Comparison of ENCODE assay signal across 37 cellular contexts in the genomic region with DNA sequence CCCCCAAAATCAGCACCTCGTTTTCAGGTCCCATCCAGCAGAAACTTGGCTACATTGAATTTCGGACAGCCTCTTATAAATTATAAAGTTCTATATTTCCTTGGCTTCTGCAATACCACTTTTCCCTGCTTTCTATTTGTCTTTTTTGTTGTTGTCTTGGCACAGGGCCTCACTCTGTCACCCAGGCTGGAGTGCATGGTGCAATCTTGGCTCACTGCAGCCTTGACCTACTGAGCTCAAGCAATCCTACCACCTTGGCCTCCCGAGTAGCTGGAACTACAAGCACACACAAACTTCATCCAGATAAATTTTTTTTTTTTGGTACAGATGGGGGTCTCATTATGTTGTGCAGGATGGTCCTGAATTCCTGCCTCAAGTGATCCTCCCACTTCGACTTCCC. TPM values are rescaled to one million over a fixed set of nuclear protein-coding genes. Genes with fewer than 3 reads are reported as not detected.
"Had no signal": no experiment of that assay in that cellular context is flagged by ENCODE, and none has a peak within 500 bp of the region (broad histone marks: within the 10 kb centered on the region; RNA-seq: fewer than 3 reads in every experiment).

No MANE protein-coding gene starts in this region.

- H3K36me3 ChIP-seq: MG63 had no signal

- H3K27ac ChIP-seq: KMS-11 had no signal

- H3K4me3 ChIP-seq: MG63 had no signal

- H3K4me2 ChIP-seq: KMS-11 had no signal

- DNase-seq: Karpas-422, Kasumi-1, KBM-7, KG1, MG63, MM.1S, MV-4-11, NCI-H1048, NCI-H1092, NCI-H1092 treated with DMSO at 0.1 percent for 48 hours, NCI-H1105, NCI-H1105 treated with DMSO at 0.1 percent for 48 hours, NCI-H1417, NCI-H1417 treated with DMSO at 0.1 percent for 48 hours, NCI-H1436, NCI-H1436 treated with DMSO at 0.1 percent for 48 hours, NCI-H146, NCI-H1694, NCI-H1694 treated with DMSO at 0.1 percent for 48 hours, NCI-H187, NCI-H187 treated with DMSO at 0.1 percent for 48 hours, NCI-H1930, NCI-H2029, NCI-H2029 treated with DMSO at 0.1 percent for 48 hours, NCI-H2081, NCI-H2081 treated with DMSO at 0.1 percent for 48 hours, NCI-H2107, NCI-H2171, NCI-H2171 treated with DMSO at 0.1 percent for 48 hours, NCI-H2227 treated with DMSO at 0.1 percent for 48 hours, NCI-H226, NCI-H345, NCI-H446, NCI-H446 treated with DMSO at 0.1 percent for 48 hours had no signal

- H3K27me3 ChIP-seq: MG63 had no signal

- H3K9ac ChIP-seq: KMS-11 had no signal

- H3K9me3 ChIP-seq: MG63 had no signal

RNA-seq across cellular contexts. Expression of gene HECW1, which starts 55.3 kb away (rescaled TPM):
- total RNA-seq: LHCN-M2, MCF 10A had no signal
